Comparison of ENCODE assay signal across 11 cellular contexts in the genomic region with DNA sequence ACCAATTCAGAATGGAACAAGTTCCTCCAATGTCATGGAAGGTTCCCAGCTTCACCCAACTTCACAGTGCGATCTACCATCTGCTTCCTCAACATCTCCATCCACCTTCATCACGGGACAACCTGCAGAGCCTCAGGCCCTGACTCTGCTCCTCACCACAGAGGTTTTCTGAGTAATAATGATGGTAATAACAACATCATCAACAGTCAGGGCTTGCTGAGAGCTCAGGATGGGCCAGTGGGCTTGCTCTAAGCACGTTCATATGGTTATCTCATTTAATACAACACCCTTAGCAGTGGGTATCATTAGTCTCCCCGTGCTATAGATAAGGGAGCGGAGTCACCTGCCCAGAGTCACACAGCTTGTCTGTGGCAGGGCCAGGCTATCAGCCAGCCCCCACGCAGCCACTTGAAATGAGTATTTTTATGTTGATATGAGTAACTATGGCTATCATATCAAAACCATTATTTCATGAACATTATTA. TPM values are rescaled to one million over a fixed set of nuclear protein-coding genes. Genes with fewer than 3 reads are reported as not detected.
DNase-seq lines count a peak whose midpoint lies in the region; ATAC-seq lines count a peak whose summit lies in the region.
"Had no signal": no experiment of that assay in that cellular context is flagged by ENCODE, and none has a peak within 500 bp of the region (broad histone marks: within the 10 kb centered on the region; RNA-seq: fewer than 3 reads in every experiment).

No MANE protein-coding gene starts in this region.

- H3K4me1 ChIP-seq in SJCRH30 = peaks cover 36% of the 10 kb centered on the region

- peak; percentile 6 for ATAC-seq in HG02759 (IDR thresholded peaks at IDR 0.05; ENCODE audit: unreplicated experiment)
- ATAC-seq in stimulated activated memory B cell treated with anti-CD40 and anti-IgM and Interleukin-4, amounts not matched to agents 10 μg/mL and 1 μg/mL and 100 μg/mL, for 72 hours = peak; percentile 78

- H3K27me3 Mint-ChIP-seq in stimulated activated memory B cell treated with anti-CD40 and anti-IgM and Interleukin-4, amounts not matched to agents 10 μg/mL and 1 μg/mL and 100 μg/mL, for 72 hours = no peaks in the 10 kb centered on the region

- H3K9me3 Mint-ChIP-seq in stimulated activated memory B cell treated with anti-CD40 and anti-IgM and Interleukin-4, amounts not matched to agents 10 μg/mL and 1 μg/mL and 100 μg/mL, for 72 hours = no peaks in the 10 kb centered on the region

- H3K4me3 Mint-ChIP-seq in stimulated activated memory B cell treated with anti-CD40 and anti-IgM and Interleukin-4, amounts not matched to agents 10 μg/mL and 1 μg/mL and 100 μg/mL, for 72 hours = peak overlapping the region; percentile 36

- H3K4me3 ChIP-seq in SJCRH30 = no peak overlapping the region

- peaks cover 76% of the 10 kb centered on the region for H3K4me1 Mint-ChIP-seq in stimulated activated memory B cell treated with anti-CD40 and anti-IgM and Interleukin-4, amounts not matched to agents 10 μg/mL and 1 μg/mL and 100 μg/mL, for 72 hours

- H3K36me3 ChIP-seq in SJCRH30 = no peaks in the 10 kb centered on the region

- peak overlapping the region; percentile 2; the same call in 1 of the 2 replicates for H3K27ac ChIP-seq in SJCRH30

- H3K27me3 ChIP-seq in SJCRH30 = no peaks in the 10 kb centered on the region

- peak; percentile 74 for DNase-seq in activated effector memory CD4-positive, alpha-beta T cell treated with anti-CD3 and anti-CD28 coated beads, Interleukin-2, amount 50 U/mL, for 16 hours
- DNase-seq in activated effector memory CD4-positive, alpha-beta T cell treated with Interleukin-2 at 50 U/mL for 16 hours = no peak
- DNase-seq in SJCRH30 (no peak), KG1 (lab: John Stamatoyannopoulos, UW) (no peak), kidney glomerular epithelial cell (lab: John Stamatoyannopoulos, UW) (no peak)
- DNase-seq in stimulated activated CD4-positive, alpha-beta T cell treated with anti-CD3 and anti-CD28 coated beads, Interleukin-12 subunit alpha, Interleukin-12 subunit beta, amount 100 ng/mL, for 4 hours = no peak
- DNase-seq: dermis blood vessel endothelial cell, NCI-H187 treated with DMSO at 0.1 percent for 48 hours, SIG-M5 had no signal

- H3K9me3 ChIP-seq in SJCRH30 (replicated peaks) = no peaks in the 10 kb centered on the region

- no peak overlapping the region for H3K27ac Mint-ChIP-seq in stimulated activated memory B cell treated with anti-CD40 and anti-IgM and Interleukin-4, amounts not matched to agents 10 μg/mL and 1 μg/mL and 100 μg/mL, for 72 hours

- H3K36me3 Mint-ChIP-seq in stimulated activated memory B cell treated with anti-CD40 and anti-IgM and Interleukin-4, amounts not matched to agents 10 μg/mL and 1 μg/mL and 100 μg/mL, for 72 hours = peaks cover 23% of the 10 kb centered on the region

RNA-seq across cellular contexts. Expression of gene PREX1, which starts 38.6 kb away (rescaled TPM):
- total RNA-seq in SJCRH30 (2014; rRNA removed; shearing (Covaris generic)) = 88.9 and 92.8 TPM in 2 replicates
